ENCODE assay signal across 8 cellular contexts in genomic region chr1:8560611-8561544, GRCh38.
A peak's percentile ranks its signal among the peaks of the same experiment; 100 is the strongest.
DNase-seq lines count a peak whose midpoint lies in the region; ATAC-seq and TF ChIP-seq lines count a peak whose summit lies in the region.

No MANE protein-coding gene starts in this region.

- H3K36me3 Mint-ChIP-seq in endodermal cell (ENCODE audit: low read depth) = peaks cover 21% of the 10 kb centered on the region

- WGBS in endodermal cell (ENCODE audit: insufficient coverage in 1 of 2, insufficient read length in 1 of 2), 2 experiments = 55 to 86% methylated on average over 1 to 2 of the region's 2 CpGs

- H4K20me1 ChIP-seq in SU-DHL-6 (ENCODE audit: low read depth, low read length) = no peaks in the 10 kb centered on the region

- peaks cover 52% of the 10 kb centered on the region for H3K4me1 Mint-ChIP-seq in endodermal cell

- no peak for ATAC-seq in GM18870 (IDR thresholded peaks at IDR 0.05; ENCODE audit: unreplicated experiment)

- H3K9ac ChIP-seq in SU-DHL-6 (ENCODE audit: low read length) (no peak overlapping the region), endodermal cell (ENCODE audit: extremely low read depth, low read length, poor library complexity, severe bottlenecking) (no peak overlapping the region)

- CTCF ChIA-PET in BJ (lab: Yijun Ruan, JAX) = interaction anchor here (0.5 to 5.8 kb wide), 31 partner anchors 9 to 288 kb away, joined by 3 to 47 read pairs (median 4); no protein-coding TSS in a partner anchor

- H3K9me2 ChIP-seq in SU-DHL-6 (replicated peaks; ENCODE audit: insufficient read depth, low read length) = no peaks in the 10 kb centered on the region

- POLR2A ChIA-PET in BJ (lab: Charles Lee) = no interaction called here

- no peak overlapping the region for H2AFZ ChIP-seq in SU-DHL-6 (ENCODE audit: low read depth, low read length, severe bottlenecking)

- no peak for TF ChIP-seq POLR2A in NB4 (IDR thresholded peaks at IDR 0.05; ENCODE audit: extremely low read depth, insufficient read length)

- H3K9me3 ChIP-seq in SU-DHL-6 (ENCODE audit: insufficient read depth, low read length) = no peaks in the 10 kb centered on the region
- H3K9me3 ChIP-seq in endodermal cell (ENCODE audit: control insufficient read depth, low read length) = no peaks in the 10 kb centered on the region

- DNase-seq in BJ (ENCODE audit: low read depth) (no peak), NB4 (ENCODE audit: low read depth) (peak; percentile 58), endodermal cell (no peak), middle frontal gyrus (ENCODE audit: extremely low spot score, low spot score) (peak; percentile 25), T1000 (lab: John Stamatoyannopoulos, UW) (no peak)

- peaks cover 18% of the 10 kb centered on the region for H3K4me1 ChIP-seq in endodermal cell (ENCODE audit: control insufficient read depth, insufficient read depth, low read length)

- TF ChIP-seq CTCF in BJ (IDR thresholded peaks at IDR 0.05; ENCODE audit: insufficient read depth, low read depth, low read length) (peak; percentile 82), GM12875 (IDR thresholded peaks at IDR 0.05; ENCODE audit: borderline replicate concordance, insufficient read depth, low read depth, low read length) (peak; percentile 60; the same call in 1 of the 2 replicates), NB4 (IDR thresholded peaks at IDR 0.05; ENCODE audit: low read depth, low read length) (peak; percentile 81), SU-DHL-6 (IDR thresholded peaks at IDR 0.05; ENCODE audit: insufficient read depth, low read length, poor library complexity, severe bottlenecking) (peak; percentile 88), endodermal cell (conservative IDR thresholded peaks at IDR 0.05) (peak; percentile 97)

- H3K4me3 ChIP-seq in BJ (ENCODE audit: low read depth, low read length) (no peak overlapping the region), GM12875 (ENCODE audit: low read depth, low read length) (no peak overlapping the region), NB4 (ENCODE audit: low read depth, low read length) (no peak overlapping the region), SU-DHL-6 (ENCODE audit: insufficient read depth, low read length, poor library complexity, severe bottlenecking) (no peak overlapping the region), endodermal cell (ENCODE audit: low read length) (no peak overlapping the region)

- no peaks in the 10 kb centered on the region for H3K79me2 ChIP-seq in SU-DHL-6 (ENCODE audit: insufficient read depth, low read length)

- no peak overlapping the region for H3K4me3 Mint-ChIP-seq in endodermal cell

- no peaks in the 10 kb centered on the region for H3F3A ChIP-seq in SU-DHL-6 (ENCODE audit: insufficient read depth)

- no peaks in the 10 kb centered on the region for H3K27me3 Mint-ChIP-seq in endodermal cell (ENCODE audit: insufficient read depth)

- H3K36me3 ChIP-seq in BJ (ENCODE audit: control insufficient read depth, insufficient read depth, low read length) = no peaks in the 10 kb centered on the region
- H3K36me3 ChIP-seq in SU-DHL-6 (ENCODE audit: low read length) = no peaks in the 10 kb centered on the region
- H3K36me3 ChIP-seq in endodermal cell (ENCODE audit: control insufficient read depth, insufficient read depth, low read length) = peaks cover 19% of the 10 kb centered on the region

- no peak overlapping the region for H3K4me2 ChIP-seq in SU-DHL-6 (ENCODE audit: low read depth, low read length, poor library complexity, severe bottlenecking)

- H3K9me3 Mint-ChIP-seq in endodermal cell = no peaks in the 10 kb centered on the region

- H3K27ac Mint-ChIP-seq in endodermal cell = peak overlapping the region; percentile 36

- H3K27ac ChIP-seq in SU-DHL-6 (ENCODE audit: low read depth, low read length) (no peak overlapping the region), endodermal cell (ENCODE audit: low read depth, low read length) (no peak overlapping the region)

- no peaks in the 10 kb centered on the region for H3K27me3 ChIP-seq in BJ (ENCODE audit: control insufficient read depth, insufficient read depth, low read length)
- no peaks in the 10 kb centered on the region for H3K27me3 ChIP-seq in SU-DHL-6 (ENCODE audit: low read length)
- H3K27me3 ChIP-seq in endodermal cell (ENCODE audit: control insufficient read depth, insufficient read depth, low read length, poor library complexity, severe bottlenecking) = no peaks in the 10 kb centered on the region

Comparison
In these comparisons a context has a peak if more than half of its experiments do, and no peak if none do; other contexts are left out.
1. DNase-seq: peak in NB4 (single experiment) and middle frontal gyrus (single experiment); none in BJ (single experiment), endodermal cell (single experiment) and T1000 (single experiment).
2. Peak in every context shown above with its lines, with median percentiles within 50 percentile points of each other: CTCF ChIP-seq.